Comparison of ENCODE assay signal across 1 cellular context in genomic region chr7:111954056-111954455, GRCh38.
TF ChIP-seq lines count a peak whose summit lies in the region.

No MANE protein-coding gene starts in this region.

TF ChIP-seq in WTC11, 78 proteins besides CTCF, POLR2A, EP300 and RAD21 (continued from another document):
- no peak for TF ChIP-seq ZNF281 (CRISPR knock-in tag; IDR thresholded peaks at IDR 0.05)
- TF ChIP-seq IRF1 (CRISPR knock-in tag; IDR thresholded peaks at IDR 0.05): no peak
- no peak for TF ChIP-seq HMGXB4 (CRISPR knock-in tag; IDR thresholded peaks at IDR 0.05)
- no peak for TF ChIP-seq E2F1 (CRISPR knock-in tag; IDR thresholded peaks at IDR 0.05)
- no peak for TF ChIP-seq SMAD4 (CRISPR knock-in tag; IDR thresholded peaks at IDR 0.05)
